Comparison of ENCODE assay signal across 11 cellular contexts in the genomic region with DNA sequence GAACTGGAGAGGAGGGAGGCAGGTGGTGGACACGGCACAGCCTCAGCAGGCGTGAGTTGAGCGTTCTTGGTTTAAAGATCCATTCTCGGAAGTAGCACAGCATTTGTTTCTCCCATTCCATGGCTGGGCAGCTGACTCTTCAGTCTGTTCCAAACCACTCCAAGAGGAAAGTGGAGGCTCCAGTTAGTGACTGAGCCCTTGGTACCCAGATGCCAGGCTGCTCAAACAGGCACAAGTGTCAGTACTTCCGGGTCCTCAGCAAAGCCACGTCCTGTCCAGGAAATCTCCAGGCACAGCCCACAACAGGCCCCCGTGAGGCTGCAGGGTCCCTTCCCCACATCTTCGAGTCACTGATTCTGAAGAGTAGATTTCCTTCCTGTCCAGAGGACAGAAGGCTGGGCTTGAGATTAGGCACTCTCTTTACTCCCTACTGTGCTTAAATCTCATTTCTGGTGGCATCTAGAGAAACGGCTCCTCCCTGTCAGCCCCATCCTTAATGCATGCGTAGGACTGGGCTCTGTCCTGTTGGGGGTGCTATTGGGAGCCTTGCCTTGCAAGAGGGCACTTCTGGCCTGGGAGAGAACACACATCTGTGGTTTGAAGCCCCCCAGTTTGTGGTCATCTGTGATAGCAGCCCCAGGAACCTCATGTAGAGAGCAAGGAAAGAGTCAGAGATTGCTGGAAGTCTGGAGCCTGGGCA. TPM values are rescaled to one million over a fixed set of nuclear protein-coding genes. Genes with fewer than 3 reads are reported as not detected.
DNase-seq lines count a peak whose midpoint lies in the region; ATAC-seq and TF ChIP-seq lines count a peak whose summit lies in the region.
"Had no signal": no experiment of that assay in that cellular context is flagged by ENCODE, and none has a peak within 500 bp of the region (broad histone marks: within the 10 kb centered on the region; RNA-seq: fewer than 3 reads in every experiment).

No MANE protein-coding gene starts in this region.

- H3K4me2 ChIP-seq in DND-41 (ENCODE audit: insufficient read depth, low read length) = no peak overlapping the region

- no peaks in the 10 kb centered on the region for H3K79me2 ChIP-seq in DND-41 (ENCODE audit: insufficient read depth, low read length)

- no peaks in the 10 kb centered on the region for H3K9me3 ChIP-seq in DND-41 (ENCODE audit: insufficient read depth, low read length, severe bottlenecking)
- H3K9me3 ChIP-seq: body of pancreas, gastrocnemius medialis, uterus had no signal

- no peaks in the 10 kb centered on the region for H3K4me1 ChIP-seq in DND-41 (ENCODE audit: insufficient read depth, low read length)
- H3K4me1 ChIP-seq: body of pancreas, gastrocnemius medialis, uterus had no signal

- H3K36me3 ChIP-seq in DND-41 (ENCODE audit: insufficient read depth, low read length) = peaks cover 16% of the 10 kb centered on the region
- H3K36me3 ChIP-seq in H7 (replicated peaks; ENCODE audit: control insufficient read depth, insufficient read depth, low read length) = no peaks in the 10 kb centered on the region; the same call in 1 of the 2 replicates
- H3K36me3 ChIP-seq: uterus had no signal

- no peaks in the 10 kb centered on the region for H4K20me1 ChIP-seq in DND-41 (ENCODE audit: insufficient read depth, low read length)

- H2AFZ ChIP-seq in DND-41 (ENCODE audit: low read depth, low read length) = no peak overlapping the region

- TF ChIP-seq CTCF in DND-41 (IDR thresholded peaks at IDR 0.05; ENCODE audit: borderline replicate concordance, extremely low read depth, low read length, poor library complexity, severe bottlenecking) = peak; percentile 48

- H3K4me3 ChIP-seq in DND-41 (ENCODE audit: low read depth in 1 of 2, low read length in 2 of 2) (no peak overlapping the region), H7 (ENCODE audit: insufficient read depth, low read depth, low read length) (no peak overlapping the region)
- H3K4me3 ChIP-seq: body of pancreas, gastrocnemius medialis, uterus had no signal

- no peak overlapping the region for H3K27ac ChIP-seq in DND-41 (ENCODE audit: low read length)
- H3K27ac ChIP-seq: body of pancreas, gastrocnemius medialis, uterus had no signal

- H3K27me3 ChIP-seq in DND-41 (ENCODE audit: insufficient read depth, low read length, poor library complexity) (no peaks in the 10 kb centered on the region), H7 (ENCODE audit: control insufficient read depth, insufficient read depth, low read length) (no peaks in the 10 kb centered on the region)
- H3K27me3 ChIP-seq: body of pancreas, gastrocnemius medialis, uterus had no signal

- ATAC-seq in DND-41 (ENCODE audit: insufficient read depth, low read depth) = peak; percentile 29; the same call in 1 of the 3 replicates
- ATAC-seq: body of pancreas, gastrocnemius medialis, T-cell had no signal

- DNase-seq in DND-41 (peak; percentile 14), H7 (peak; percentile 93), UCSD-AML1 (lab: John Stamatoyannopoulos, UW; ENCODE audit: unreplicated experiment) (peak; percentile 63), iPS-NIHi7 (ENCODE audit: extremely low spot score) (peak; percentile 82), glomerular visceral epithelial cell (ENCODE audit: extremely low spot score) (no peak), NOMO-1 (lab: John Stamatoyannopoulos, UW; ENCODE audit: unreplicated experiment in 2 of 2) (no peak), nucleus accumbens (lab: John Stamatoyannopoulos, UW) (no peak)
- DNase-seq: body of pancreas, gastrocnemius medialis, T-cell, uterus had no signal

- no peak overlapping the region for H3K9ac ChIP-seq in DND-41 (ENCODE audit: low read depth, low read length)

RNA-seq across cellular contexts. Expression of a gene that starts 39.7 kb away (rescaled TPM):
- total RNA-seq in H7 (2014; rRNA removed; shearing (Covaris generic)) = 47.9 and 73.3 TPM in 2 replicates

RNA-seq across cellular contexts. Expression of a gene that starts 43.9 kb away (rescaled TPM):
- not detected in 2 replicates for total RNA-seq in H7 (2014; rRNA removed; shearing (Covaris generic))
- total RNA-seq: body of pancreas, T-cell had no signal

RNA-seq across cellular contexts. Expression of a gene that starts 57.0 kb away (rescaled TPM):
- total RNA-seq in H7 (2014; rRNA removed; shearing (Covaris generic)) = 4.9 and 9.7 TPM in 2 replicates

Comparison
In these comparisons a context has a peak if more than half of its experiments do, and no peak if none do; other contexts are left out.
1. DNase-seq: peak in DND-41 (single experiment), H7 (single experiment), UCSD-AML1 (single experiment) and iPS-NIHi7 (single experiment); none in glomerular visceral epithelial cell (single experiment), NOMO-1 (0 of 2) and nucleus accumbens (0 of 56).